ENCODE assay signal across 22 cellular contexts in the genomic region with DNA sequence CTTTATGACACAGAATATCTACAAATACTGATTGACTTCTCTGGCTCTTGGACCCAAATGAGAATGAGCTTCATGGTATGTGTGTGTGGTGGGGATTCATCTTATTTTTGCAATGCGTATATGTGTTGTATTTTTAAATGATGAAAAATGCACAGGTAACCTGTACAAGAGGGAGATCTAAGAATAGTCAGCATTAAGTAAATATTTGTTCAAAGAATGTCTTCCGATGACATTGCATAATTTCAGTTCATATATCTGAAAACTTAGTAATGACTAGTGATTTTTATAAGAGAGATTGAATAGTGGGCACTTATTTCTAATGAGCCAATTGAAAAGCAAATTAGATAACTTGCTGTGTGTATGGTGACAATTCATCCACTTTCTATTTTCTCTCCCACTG.
"Had no signal": no experiment of that assay in that cellular context is flagged by ENCODE, and none has a peak within 500 bp of the region (broad histone marks: within the 10 kb centered on the region; RNA-seq: fewer than 3 reads in every experiment).

No MANE protein-coding gene starts in this region.

- H3K4me1 ChIP-seq: colonic mucosa, foreskin keratinocyte, left ventricle myocardium inferior, tibial artery, upper lobe of left lung, vagina had no signal

- H3K9me3 Mint-ChIP-seq: naive B cell; nephron; stimulated activated effector memory CD8-positive, alpha-beta T cell treated with anti-CD3 and anti-CD28 coated beads, Interleukin-12 subunit alpha, Interleukin-12 subunit beta, amount 100 ng/mL, for 72 hours; stimulated activated naive CD8-positive, alpha-beta T cell treated with anti-CD3 and anti-CD28 coated beads, Interleukin-15, Interleukin-2, amounts not matched to agents 100 ng/mL and 50 ng/mL, for 24 hours had no signal

- H2AFZ ChIP-seq: hepatocyte had no signal

- H3K4me1 Mint-ChIP-seq: stimulated activated effector memory CD8-positive, alpha-beta T cell treated with anti-CD3 and anti-CD28 coated beads, Interleukin-12 subunit alpha, Interleukin-12 subunit beta, amount 100 ng/mL, for 72 hours had no signal

- H3K4me2 ChIP-seq: hepatocyte, smooth muscle cell had no signal

- H3K79me2 ChIP-seq: hepatocyte had no signal

- H3K27ac Mint-ChIP-seq: naive B cell; nephron; stimulated activated effector memory CD8-positive, alpha-beta T cell treated with anti-CD3 and anti-CD28 coated beads, Interleukin-12 subunit alpha, Interleukin-12 subunit beta, amount 100 ng/mL, for 72 hours; stimulated activated naive CD8-positive, alpha-beta T cell treated with anti-CD3 and anti-CD28 coated beads, Interleukin-15, Interleukin-2, amounts not matched to agents 100 ng/mL and 50 ng/mL, for 24 hours had no signal

- H3K9me3 ChIP-seq: colonic mucosa, left ventricle myocardium inferior, neutrophil, tibial artery, upper lobe of left lung, vagina had no signal

- FAIRE-seq: kidney had no signal

- H3K36me3 ChIP-seq: colonic mucosa, left ventricle myocardium inferior, neutrophil, tibial artery, upper lobe of left lung, vagina had no signal

- H3K4me3 ChIP-seq: colonic mucosa, hepatocyte, left ventricle myocardium inferior, lung, smooth muscle cell, tibial artery, upper lobe of left lung, vagina had no signal

- H3K27ac ChIP-seq: colonic mucosa, foreskin keratinocyte, hepatocyte, left ventricle myocardium inferior, neutrophil, tibial artery, upper lobe of left lung, vagina had no signal

- H3K4me3 Mint-ChIP-seq: naive B cell; nephron; stimulated activated effector memory CD8-positive, alpha-beta T cell treated with anti-CD3 and anti-CD28 coated beads, Interleukin-12 subunit alpha, Interleukin-12 subunit beta, amount 100 ng/mL, for 72 hours; stimulated activated naive CD8-positive, alpha-beta T cell treated with anti-CD3 and anti-CD28 coated beads, Interleukin-15, Interleukin-2, amounts not matched to agents 100 ng/mL and 50 ng/mL, for 24 hours had no signal

- DNase-seq: colonic mucosa; dermis blood vessel endothelial cell; foreskin keratinocyte; head of caudate nucleus; kidney; left cardiac atrium; left ventricle myocardium inferior; mesendoderm; naive B cell; right cardiac atrium; stimulated activated CD4-positive, alpha-beta T cell treated with anti-CD3 and anti-CD28 coated beads, Interleukin-4, amount 100 ng/mL, for 1 hour; stimulated activated CD8-positive, alpha-beta memory T cell treated with anti-CD3 and anti-CD28 coated beads, Interleukin-4, amount 100 ng/mL, for 48 hours; tibial artery; upper lobe of left lung had no signal

- H3K27me3 ChIP-seq: colonic mucosa, foreskin keratinocyte, hepatocyte, neutrophil, tibial artery, upper lobe of left lung, vagina had no signal

- H3K27me3 Mint-ChIP-seq: naive B cell; stimulated activated naive CD8-positive, alpha-beta T cell treated with anti-CD3 and anti-CD28 coated beads, Interleukin-15, Interleukin-2, amounts not matched to agents 100 ng/mL and 50 ng/mL, for 24 hours had no signal

- ATAC-seq: foreskin keratinocyte; left cardiac atrium; right cardiac atrium; stimulated activated effector memory CD8-positive, alpha-beta T cell treated with anti-CD3 and anti-CD28 coated beads, Interleukin-12 subunit alpha, Interleukin-12 subunit beta, amount 100 ng/mL, for 72 hours had no signal
